ENCODE assay signal across 8 cellular contexts in the genomic region with DNA sequence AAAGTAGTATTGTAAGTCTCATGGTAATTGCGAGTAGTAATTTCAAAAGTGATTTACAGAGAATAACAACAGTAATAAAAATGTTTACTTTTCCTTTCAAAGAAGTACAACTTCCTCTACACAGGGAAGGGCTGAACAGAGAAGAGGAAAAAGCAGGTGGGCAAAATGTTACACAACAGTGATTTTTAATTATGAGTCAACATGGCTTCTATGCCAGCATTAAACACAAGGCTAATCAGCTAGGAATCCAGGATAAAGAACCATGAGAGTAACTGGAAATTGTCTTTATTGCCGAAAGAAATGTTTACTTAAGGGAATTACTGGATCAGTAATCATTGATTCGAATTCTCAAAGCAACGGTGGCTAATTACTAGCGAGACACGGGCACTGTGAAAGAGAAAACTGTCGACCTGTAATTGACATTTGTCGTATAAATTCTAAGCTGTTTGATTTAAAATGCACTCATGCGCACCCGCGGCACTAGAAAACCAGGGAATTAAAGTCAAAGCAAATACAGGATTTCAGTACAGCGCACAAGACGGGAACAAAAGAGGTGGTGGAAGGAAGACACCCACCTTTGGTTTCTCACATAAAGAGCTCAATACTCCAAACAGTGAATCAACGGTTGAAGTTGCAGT. TPM values are rescaled to one million over a fixed set of nuclear protein-coding genes. Genes with fewer than 3 reads are reported as not detected.
A peak's percentile ranks its signal among the peaks of the same experiment; 100 is the strongest.
DNase-seq lines count a peak whose midpoint lies in the region; ATAC-seq, FAIRE-seq and TF ChIP-seq lines count a peak whose summit lies in the region.

No MANE protein-coding gene starts in this region.

- no peak for FAIRE-seq in GM12891 (lab: Jason Lieb, UNC)

- DNase-seq in Caki2 (ENCODE audit: low read depth) (peak; percentile 61), HT-29 (ENCODE audit: low spot score) (peak; percentile 82), RKO (ENCODE audit: low spot score) (peak; percentile 55), GM12891 (ENCODE audit: insufficient read length, low spot score) (no peak)
- DNase-seq in effector memory CD8-positive, alpha-beta T cell, result no peak
- DNase-seq in stimulated activated naive CD4-positive, alpha-beta T cell (lab: John Stamatoyannopoulos, UW), result no peak

- H3K4me1 Mint-ChIP-seq in effector memory CD8-positive, alpha-beta T cell (ENCODE audit: low read depth in 2 of 2), result peaks cover 14 to 23% of the 10 kb centered on the region in 2 donors

- in situ Hi-C loops in Caki2 (cut with HindIII; ENCODE audit: low pct_unique_long_range_greater_than_20kb, low sequenced_read_pairs), result no loop called here

- no peaks in the 10 kb centered on the region for H3K27me3 ChIP-seq in muscle layer of colon (ENCODE audit: control insufficient read depth in 1 of 2, insufficient read depth in 2 of 2, low read length in 2 of 2)

- H3K4me3 ChIP-seq in muscle layer of colon (ENCODE audit: low read depth in 1 of 2, low read length in 2 of 2), result peak overlapping the region; percentile 71 to 72

- H3K4me3 Mint-ChIP-seq in effector memory CD8-positive, alpha-beta T cell, result peak overlapping the region; percentile 86 to 88

- ATAC-seq in effector memory CD8-positive, alpha-beta T cell (replicated peaks), result no peak
- ATAC-seq in HG03354 (IDR thresholded peaks at IDR 0.05; ENCODE audit: poor library complexity, severe bottlenecking, unreplicated experiment), result no peak

- H3K9me3 Mint-ChIP-seq in effector memory CD8-positive, alpha-beta T cell, result no peaks in the 10 kb centered on the region

- peak overlapping the region; percentile 95 for H3K27ac ChIP-seq in muscle layer of colon (ENCODE audit: low read depth, low read length)

- H3K9ac ChIP-seq in muscle layer of colon (ENCODE audit: low read length), result peak overlapping the region; percentile 11

- H3K27ac Mint-ChIP-seq in effector memory CD8-positive, alpha-beta T cell, result peak overlapping the region; percentile 85 to 86

- no peaks in the 10 kb centered on the region for H3K9me3 ChIP-seq in muscle layer of colon (ENCODE audit: low read length)

- TF ChIP-seq POLR2A in GM12891 (IDR thresholded peaks at IDR 0.05; ENCODE audit: low read depth, low read length), result no peak

- no peaks in the 10 kb centered on the region for H3K27me3 Mint-ChIP-seq in effector memory CD8-positive, alpha-beta T cell

- peaks cover 8% of the 10 kb centered on the region for H3K36me3 Mint-ChIP-seq in effector memory CD8-positive, alpha-beta T cell (ENCODE audit: insufficient read depth)

- H3K36me3 ChIP-seq in muscle layer of colon (ENCODE audit: insufficient read depth, low read length), result no peaks in the 10 kb centered on the region

- peaks cover 14% of the 10 kb centered on the region for H3K4me1 ChIP-seq in muscle layer of colon (ENCODE audit: insufficient read depth, low read length)

TF ChIP-seq in GM12891, 5 proteins besides CTCF, POLR2A, EP300 and RAD21:
- TF ChIP-seq POU2F2 (IDR thresholded peaks at IDR 0.05; ENCODE audit: low read depth, low read length) (no peak), TAF1 (IDR thresholded peaks at IDR 0.05; ENCODE audit: low read depth, low read length) (no peak), SPI1 (IDR thresholded peaks at IDR 0.05; ENCODE audit: low read depth, low read length) (no peak), POLR2AphosphoS5 (IDR thresholded peaks at IDR 0.05; ENCODE audit: low read depth, low read length) (no peak), PAX5 (IDR thresholded peaks at IDR 0.05; ENCODE audit: insufficient read depth, low read length, severe bottlenecking) (no peak)

RNA-seq across cellular contexts. Expression of gene UTP3, which starts 15.5 kb away (rescaled TPM):
- total RNA-seq in Caki2 (2014; rRNA removed; shearing (Covaris generic); ENCODE audit: low replicate concordance), result 9.5 and 10.9 TPM in 2 replicates
- 17.5 and 19.2 TPM in 2 replicates for total RNA-seq in HT-29 (2014; rRNA removed; shearing (Covaris generic))
- 31.5 TPM for polyA plus RNA-seq in GM12891 (2012; ENCODE audit: low read depth, missing spikeins)

RNA-seq across cellular contexts. Expression of gene RUFY3, which starts 17.9 kb away (rescaled TPM):
- total RNA-seq in Caki2 (2014; rRNA removed; shearing (Covaris generic); ENCODE audit: low replicate concordance), result 18.2 and 42.9 TPM in 2 replicates
- total RNA-seq in HT-29 (2014; rRNA removed; shearing (Covaris generic)), result 15.0 and 18.7 TPM in 2 replicates
- 8.8 TPM for polyA plus RNA-seq in GM12891 (2012; ENCODE audit: low read depth, missing spikeins)

RNA-seq across cellular contexts. Expression of gene JCHAIN, which starts 37.5 kb away (rescaled TPM):
- total RNA-seq in Caki2 (2014; rRNA removed; shearing (Covaris generic); ENCODE audit: low replicate concordance), result not detected in 2 replicates
- not detected in 2 replicates for total RNA-seq in HT-29 (2014; rRNA removed; shearing (Covaris generic))
- 110 TPM for polyA plus RNA-seq in GM12891 (2012; ENCODE audit: low read depth, missing spikeins)

Comparison
In these comparisons a context has a peak if more than half of its experiments do, and no peak if none do; other contexts are left out.
1. DNase-seq: peak in Caki2 (single experiment), HT-29 (single experiment) and RKO (single experiment); none in effector memory CD8-positive, alpha-beta T cell (0 of 3), stimulated activated naive CD4-positive, alpha-beta T cell (0 of 6) and GM12891 (single experiment).